In the genomic region with DNA sequence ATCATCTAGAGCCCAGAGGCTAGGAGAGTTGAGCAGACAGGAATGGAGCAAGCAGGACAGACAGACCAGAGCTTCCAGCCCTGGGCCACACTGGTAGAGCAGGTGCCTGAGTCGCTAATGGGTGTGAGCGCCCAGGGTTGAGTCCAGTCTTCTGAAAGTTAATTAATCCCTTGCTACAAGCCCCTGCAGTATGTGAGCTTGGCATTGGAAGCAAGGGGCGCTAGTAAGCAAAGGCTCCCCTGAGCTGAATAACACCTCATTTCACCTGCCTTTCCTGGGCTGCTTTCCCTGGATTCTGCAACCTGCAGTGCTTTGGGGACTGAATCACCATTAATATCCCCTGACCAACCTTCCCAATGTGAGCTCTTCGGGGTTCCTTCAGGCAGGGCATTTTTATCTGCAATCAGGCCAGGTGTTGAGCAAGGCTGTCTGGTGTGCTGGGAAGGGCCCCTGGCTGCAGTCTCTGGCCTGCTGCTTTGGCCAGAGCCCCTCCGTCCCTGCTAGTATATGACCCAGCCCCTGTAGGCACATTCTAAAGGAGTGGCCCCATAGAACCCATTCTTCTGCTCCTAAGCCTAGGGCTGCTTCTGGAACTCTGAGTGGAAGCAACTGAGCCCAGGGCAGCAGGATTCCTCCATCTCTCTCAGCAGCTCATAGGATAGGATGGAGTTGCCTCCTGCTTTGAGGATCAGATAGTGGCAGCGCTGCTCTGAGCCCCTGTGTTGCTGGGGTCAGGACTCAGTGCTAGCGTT, we compare ENCODE assay signal across 22 cellular contexts. TPM values are rescaled to one million over a fixed set of nuclear protein-coding genes. Genes with fewer than 3 reads are reported as not detected.
"Had no signal": no experiment of that assay in that cellular context is flagged by ENCODE, and none has a peak within 500 bp of the region (broad histone marks: within the 10 kb centered on the region; RNA-seq: fewer than 3 reads in every experiment).

No MANE protein-coding gene starts in this region.

- H3K36me3 ChIP-seq: adrenal gland, esophagus squamous epithelium, heart right ventricle, lower lobe of right lung, stomach had no signal

- H3K4me3 Mint-ChIP-seq: activated T-cell treated with anti-CD3 and anti-CD28 coated beads, Interleukin-2, amount 50 U/mL, for 72 hours; dendritic cell treated with granulocyte-macrophage colony-stimulating factor and Interleukin-4, amounts not matched to agents 40 ng/mL and 50 ng/mL, for 4 days; mesothelial cell of epicardium; natural killer cell treated with Interleukin-12 subunit alpha and Interleukin-12 subunit beta and Interleukin-15 and Interleukin-18, amount 100 ng/mL, for 72 hours; T-helper 1 cell treated with Interleukin-12 subunit alpha and Interleukin-12 subunit beta and Interleukin-4 antibody, amounts not matched to agents 30 μg/mL and 1 μg/mL, for 36 hours had no signal

- DNase-seq: activated CD4-positive, alpha-beta T cell treated with anti-CD3 and anti-CD28 coated beads, Interleukin-2, amount 50 U/mL, for 4 hours; activated effector memory CD4-positive, alpha-beta T cell treated with anti-CD3 and anti-CD28 coated beads, Interleukin-2, amount 50 U/mL, for 16 hours; activated T-cell treated with anti-CD3 and anti-CD28 coated beads, Interleukin-2, amount 50 U/mL, for 72 hours; adrenal gland; effector CD8-positive, alpha-beta T cell; esophagus squamous epithelium; heart right ventricle; lower lobe of right lung; posterior cingulate gyrus; retina; stimulated activated CD4-positive, alpha-beta T cell treated with anti-CD3 and anti-CD28 coated beads, Interleukin-2, amount 100 ng/mL, for 24 hours; stomach had no signal

- H3K36me3 Mint-ChIP-seq: activated naive CD4-positive, alpha-beta T cell treated with anti-CD3 and anti-CD28 coated beads, Interleukin-2, amount 50 U/mL, for 72 hours; mesothelial cell of epicardium; natural killer cell treated with Interleukin-12 subunit alpha and Interleukin-12 subunit beta and Interleukin-15 and Interleukin-18, amount 100 ng/mL, for 72 hours had no signal

- H3K9me3 ChIP-seq: adrenal gland, esophagus squamous epithelium, heart right ventricle, lower lobe of right lung, stomach had no signal

- H3K4me1 Mint-ChIP-seq: mesothelial cell of epicardium had no signal

- FAIRE-seq: astrocyte, endothelial cell of umbilical vein, keratinocyte had no signal

- H3K4me3 ChIP-seq: adrenal gland, esophagus squamous epithelium, heart right ventricle, lower lobe of right lung, stomach had no signal

- H3K27ac ChIP-seq: adrenal gland, esophagus squamous epithelium, heart right ventricle, lower lobe of right lung, stomach, VCaP had no signal

- H3K27ac Mint-ChIP-seq: activated naive CD4-positive, alpha-beta T cell treated with anti-CD3 and anti-CD28 coated beads, Interleukin-2, amount 50 U/mL, for 72 hours; activated T-cell treated with anti-CD3 and anti-CD28 coated beads, Interleukin-2, amount 50 U/mL, for 72 hours; dendritic cell treated with granulocyte-macrophage colony-stimulating factor and Interleukin-4, amounts not matched to agents 40 ng/mL and 50 ng/mL, for 4 days; mesothelial cell of epicardium; natural killer cell treated with Interleukin-12 subunit alpha and Interleukin-12 subunit beta and Interleukin-15 and Interleukin-18, amount 100 ng/mL, for 72 hours; T-helper 1 cell treated with Interleukin-12 subunit alpha and Interleukin-12 subunit beta and Interleukin-4 antibody, amounts not matched to agents 30 μg/mL and 1 μg/mL, for 36 hours had no signal

- H3K27me3 ChIP-seq: adrenal gland, stomach had no signal

- H3K4me1 ChIP-seq: adrenal gland, esophagus squamous epithelium, lower lobe of right lung, stomach had no signal

- H3K9me3 Mint-ChIP-seq: activated naive CD4-positive, alpha-beta T cell treated with anti-CD3 and anti-CD28 coated beads, Interleukin-2, amount 50 U/mL, for 72 hours; dendritic cell treated with granulocyte-macrophage colony-stimulating factor and Interleukin-4, amounts not matched to agents 40 ng/mL and 50 ng/mL, for 4 days; natural killer cell treated with Interleukin-12 subunit alpha and Interleukin-12 subunit beta and Interleukin-15 and Interleukin-18, amount 100 ng/mL, for 72 hours; T-helper 1 cell treated with Interleukin-12 subunit alpha and Interleukin-12 subunit beta and Interleukin-4 antibody, amounts not matched to agents 30 μg/mL and 1 μg/mL, for 36 hours had no signal

- H3K27me3 Mint-ChIP-seq: dendritic cell treated with granulocyte-macrophage colony-stimulating factor and Interleukin-4, amounts not matched to agents 40 ng/mL and 50 ng/mL, for 4 days had no signal

RNA-seq across cellular contexts. Expression of a gene that starts 45.1 kb away (rescaled TPM):
- total RNA-seq: activated CD8-positive, alpha-beta memory T cell treated with anti-CD3 and anti-CD28 coated beads for 36 hours had no signal
